30 cellular contexts compared by ENCODE assay signal in genomic region chrX:24475480-24475879, GRCh38. TPM values are rescaled to one million over a fixed set of nuclear protein-coding genes. Genes with fewer than 3 reads are reported as not detected.
DNase-seq lines count a peak whose midpoint lies in the region; ATAC-seq and TF ChIP-seq lines count a peak whose summit lies in the region.
"Had no signal": no experiment of that assay in that cellular context is flagged by ENCODE, and none has a peak within 500 bp of the region (broad histone marks: within the 10 kb centered on the region; RNA-seq: fewer than 3 reads in every experiment).

No MANE protein-coding gene starts in this region.

- H3K4me3 ChIP-seq in Loucy (ENCODE audit: low read length, poor library complexity, severe bottlenecking) (no peak overlapping the region), stomach (no peak overlapping the region)
- H3K4me3 ChIP-seq: esophagus muscularis mucosa, GM12878, heart left ventricle, MG63, prostate gland, tibial artery had no signal

- no peaks in the 10 kb centered on the region for H3K36me3 Mint-ChIP-seq in activated naive CD4-positive, alpha-beta T cell treated with anti-CD3 and anti-CD28 coated beads for 36 hours (ENCODE audit: low read depth)
- peaks cover 8% of the 10 kb centered on the region for H3K36me3 Mint-ChIP-seq in activated T-helper 17 cell treated with anti-CD3 and anti-CD28 coated beads, Interleukin-2, amount 50 U/mL, for 72 hours (ENCODE audit: low read depth)
- no peaks in the 10 kb centered on the region for H3K36me3 Mint-ChIP-seq in neural crest cell (ENCODE audit: low read depth)

- TF ChIP-seq EP300 in stomach (IDR thresholded peaks at IDR 0.05): no peak

- ATAC-seq in activated T-helper 17 cell treated with anti-CD3 and anti-CD28 coated beads, Interleukin-2, amount 50 U/mL, for 72 hours (replicated peaks): no peak
- no peak for ATAC-seq in HG02973 (IDR thresholded peaks at IDR 0.05; ENCODE audit: unreplicated experiment)
- ATAC-seq: GM12878, heart left ventricle, left ventricle myocardium superior, sciatic nerve had no signal

- H3F3A ChIP-seq in Loucy (ENCODE audit: low read depth): peaks cover 8% of the 10 kb centered on the region; the same call in 1 of the 2 replicates

- H3K9me3 ChIP-seq in Loucy (ENCODE audit: insufficient read depth, low read depth, low read length): no peaks in the 10 kb centered on the region
- no peaks in the 10 kb centered on the region for H3K9me3 ChIP-seq in stomach
- H3K9me3 ChIP-seq: esophagus muscularis mucosa, heart left ventricle, MG63, prostate gland, tibial artery had no signal

- 76 to 90% (median 83%) methylated on average over 6 of the region's 6 CpGs for WGBS in stomach, 5 donors

- H3K27ac Mint-ChIP-seq in activated naive CD4-positive, alpha-beta T cell treated with anti-CD3 and anti-CD28 coated beads for 36 hours: peak overlapping the region; percentile 68
- H3K27ac Mint-ChIP-seq in activated T-helper 17 cell treated with anti-CD3 and anti-CD28 coated beads, Interleukin-2, amount 50 U/mL, for 72 hours: no peak overlapping the region
- peak overlapping the region; percentile 24 for H3K27ac Mint-ChIP-seq in neural crest cell (ENCODE audit: unreplicated experiment)
- H3K27ac Mint-ChIP-seq: activated T-helper 2 cell treated with anti-CD3 and anti-CD28 coated beads, Interferon-gamma antibody, Interleukin-2, Interleukin-4, amounts not matched to agents 10 μg/mL and 5 μg/mL and 100 μg/mL, durations not matched to agents 14 hours and 24 hours and 36 hours had no signal

- H3K27ac ChIP-seq in stomach: no peak overlapping the region
- H3K27ac ChIP-seq: esophagus muscularis mucosa, heart left ventricle, HL-60, prostate gland had no signal

- TF ChIP-seq CTCF in Loucy (conservative IDR thresholded peaks at IDR 0.05; ENCODE audit: low read length) (no peak), neural crest cell (conservative IDR thresholded peaks at IDR 0.05) (no peak), stomach (IDR thresholded peaks at IDR 0.05) (no peak)

- peaks cover 65% of the 10 kb centered on the region for H3K4me1 Mint-ChIP-seq in activated naive CD4-positive, alpha-beta T cell treated with anti-CD3 and anti-CD28 coated beads for 36 hours (ENCODE audit: low read depth)
- peaks cover 39% of the 10 kb centered on the region for H3K4me1 Mint-ChIP-seq in activated T-helper 17 cell treated with anti-CD3 and anti-CD28 coated beads, Interleukin-2, amount 50 U/mL, for 72 hours
- H3K4me1 Mint-ChIP-seq in neural crest cell: peaks cover 16% of the 10 kb centered on the region

- DNase-seq in activated naive CD4-positive, alpha-beta T cell treated with anti-CD3 and anti-CD28 coated beads for 36 hours: no peak
- no peak for DNase-seq in activated naive CD4-positive, alpha-beta T cell (lab: John Stamatoyannopoulos, UW)
- DNase-seq in neural crest cell (ENCODE audit: low read depth, low spot score): no peak
- DNase-seq in OCI-M2 (lab: John Stamatoyannopoulos, UW; ENCODE audit: unreplicated experiment): no peak
- no peak for DNase-seq in stomach
- DNase-seq: activated CD4-positive, alpha-beta T cell treated with anti-CD3 and anti-CD28 coated beads for 48 hours; AML-193; caudate nucleus; cortex of kidney; foreskin fibroblast; H7; heart left ventricle; KG1; kidney; left ventricle myocardium superior; MG63; NCI-H1105; NCI-H187 treated with DMSO at 0.1 percent for 48 hours; NCI-H510A treated with DMSO at 0.1 percent for 48 hours; stimulated activated CD8-positive, alpha-beta memory T cell treated with anti-CD3 and anti-CD28 coated beads, Interleukin-4, amount 100 ng/mL, for 48 hours; tibial artery had no signal

- H3K4me2 ChIP-seq in Loucy (ENCODE audit: low read depth, low read length, poor library complexity, severe bottlenecking): peak overlapping the region; percentile 42

- intact Hi-C loops in activated naive CD4-positive, alpha-beta T cell treated with anti-CD3 and anti-CD28 coated beads for 36 hours (cut with micrococcal nuclease): loop anchor here (5.0 to 10.0 kb wide), 3 partner anchors 451 to 811 kb away; partner anchors contain the start of genes KLHL15, PRDX4 and SAT1
- intact Hi-C loops in stomach (cut with DNase I; ENCODE audit: low total_unique reads): no loop called here

- no peaks in the 10 kb centered on the region for H3K27me3 Mint-ChIP-seq in activated naive CD4-positive, alpha-beta T cell treated with anti-CD3 and anti-CD28 coated beads for 36 hours (ENCODE audit: low read depth)
- no peaks in the 10 kb centered on the region for H3K27me3 Mint-ChIP-seq in activated T-helper 17 cell treated with anti-CD3 and anti-CD28 coated beads, Interleukin-2, amount 50 U/mL, for 72 hours
- H3K27me3 Mint-ChIP-seq in neural crest cell (ENCODE audit: low read depth): no peaks in the 10 kb centered on the region

- H3K4me1 ChIP-seq in Loucy (ENCODE audit: insufficient read depth, low read length, poor library complexity, severe bottlenecking) (peaks cover 17% of the 10 kb centered on the region), stomach (peaks cover 0 to 31% (median 4%) of the 10 kb centered on the region in 4 donors)
- H3K4me1 ChIP-seq: prostate gland had no signal

- no peak for TF ChIP-seq POLR2A in stomach (IDR thresholded peaks at IDR 0.05)

- no peak overlapping the region for H2AFZ ChIP-seq in Loucy (ENCODE audit: low read length)

- H3K9ac ChIP-seq in Loucy (ENCODE audit: low read depth, low read length, poor library complexity, severe bottlenecking): no peak overlapping the region

- no peaks in the 10 kb centered on the region for H3K27me3 ChIP-seq in Loucy (ENCODE audit: insufficient read depth, low read length, poor library complexity, severe bottlenecking)
- no peaks in the 10 kb centered on the region for H3K27me3 ChIP-seq in stomach
- H3K27me3 ChIP-seq: esophagus muscularis mucosa, MG63, tibial artery had no signal

- H4K20me1 ChIP-seq in Loucy (ENCODE audit: insufficient read depth, low read length, poor library complexity, severe bottlenecking): peaks cover 3% of the 10 kb centered on the region

- CTCF ChIA-PET in activated naive CD4-positive, alpha-beta T cell treated with anti-CD3 and anti-CD28 coated beads for 36 hours (lab: Charles Lee): interaction anchor here (0.7 kb wide), 1 partner anchor 8 kb away, joined by 3 read pairs; no protein-coding TSS in a partner anchor

- H3K4me3 Mint-ChIP-seq in activated naive CD4-positive, alpha-beta T cell treated with anti-CD3 and anti-CD28 coated beads for 36 hours: no peak overlapping the region
- H3K4me3 Mint-ChIP-seq in activated T-helper 17 cell treated with anti-CD3 and anti-CD28 coated beads, Interleukin-2, amount 50 U/mL, for 72 hours: peak overlapping the region; percentile 21
- H3K4me3 Mint-ChIP-seq in neural crest cell: no peak overlapping the region

- H3K79me2 ChIP-seq in Loucy (ENCODE audit: insufficient read depth, low read length): peaks cover 77% of the 10 kb centered on the region

- H3K36me3 ChIP-seq in Loucy (ENCODE audit: insufficient read depth, low read length) (no peaks in the 10 kb centered on the region), stomach (no peaks in the 10 kb centered on the region)
- H3K36me3 ChIP-seq: esophagus muscularis mucosa, heart left ventricle, MG63, prostate gland, tibial artery had no signal

- no peaks in the 10 kb centered on the region for H3K9me2 ChIP-seq in Loucy (replicated peaks; ENCODE audit: low read depth, low read length)

- H3K9me3 Mint-ChIP-seq in activated naive CD4-positive, alpha-beta T cell treated with anti-CD3 and anti-CD28 coated beads for 36 hours: no peaks in the 10 kb centered on the region
- no peaks in the 10 kb centered on the region for H3K9me3 Mint-ChIP-seq in activated T-helper 17 cell treated with anti-CD3 and anti-CD28 coated beads, Interleukin-2, amount 50 U/mL, for 72 hours
- H3K9me3 Mint-ChIP-seq in neural crest cell: no peaks in the 10 kb centered on the region
- H3K9me3 Mint-ChIP-seq: activated T-helper 2 cell treated with anti-CD3 and anti-CD28 coated beads, Interferon-gamma antibody, Interleukin-2, Interleukin-4, amounts not matched to agents 10 μg/mL and 5 μg/mL and 100 μg/mL, durations not matched to agents 14 hours and 24 hours and 36 hours had no signal

RNA-seq across cellular contexts. Expression of gene PDK3, which starts 10.4 kb away (rescaled TPM):
- total RNA-seq in activated naive CD4-positive, alpha-beta T cell treated with anti-CD3 and anti-CD28 coated beads for 36 hours: 10 to 100 TPM; 31.7 to 32.3 TPM
- total RNA-seq in activated T-helper 17 cell treated with anti-CD3 and anti-CD28 coated beads, Interleukin-2, amount 50 U/mL, for 72 hours: 10 to 100 TPM; 45.1 to 82.3 TPM
- 21.1 and 22.0 TPM in 2 replicates for total RNA-seq in neural crest cell
- 10 to 100 TPM in 3 of 5 donors, 1 to 10 TPM in 1, under 1 TPM in 1; 0.29 to 81.1 (median 22.0) TPM for total RNA-seq in stomach
- polyA plus RNA-seq in stomach: 1 to 10 TPM; 2.0 to 3.2 (median 2.3) TPM
